1 cellular context compared by ENCODE assay signal in the genomic region with DNA sequence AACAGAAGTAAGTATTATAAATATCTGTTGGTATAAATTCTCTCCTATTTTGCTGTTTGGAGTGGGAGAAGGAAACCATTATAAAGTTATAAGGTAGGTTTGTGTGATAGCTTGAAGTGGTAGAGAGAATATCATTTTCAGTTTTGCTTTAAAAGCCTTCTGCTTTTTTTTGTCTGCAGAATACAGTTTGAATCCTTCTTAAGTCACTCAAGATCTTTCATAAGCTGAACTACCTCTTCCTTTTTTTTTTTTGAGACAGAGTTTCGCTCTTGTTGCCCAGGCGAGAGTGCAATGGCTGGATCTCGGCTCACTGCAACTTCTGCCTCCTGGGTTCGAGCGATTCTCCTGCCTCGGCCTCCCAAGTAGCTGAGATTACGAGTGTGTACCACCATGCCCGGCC.
TF ChIP-seq lines count a peak whose summit lies in the region.

No MANE protein-coding gene starts in this region.

TF ChIP-seq in SK-N-SH, 30 proteins besides CTCF, POLR2A, EP300 and RAD21 (continued from another document):
- TF ChIP-seq, protein P1, sequence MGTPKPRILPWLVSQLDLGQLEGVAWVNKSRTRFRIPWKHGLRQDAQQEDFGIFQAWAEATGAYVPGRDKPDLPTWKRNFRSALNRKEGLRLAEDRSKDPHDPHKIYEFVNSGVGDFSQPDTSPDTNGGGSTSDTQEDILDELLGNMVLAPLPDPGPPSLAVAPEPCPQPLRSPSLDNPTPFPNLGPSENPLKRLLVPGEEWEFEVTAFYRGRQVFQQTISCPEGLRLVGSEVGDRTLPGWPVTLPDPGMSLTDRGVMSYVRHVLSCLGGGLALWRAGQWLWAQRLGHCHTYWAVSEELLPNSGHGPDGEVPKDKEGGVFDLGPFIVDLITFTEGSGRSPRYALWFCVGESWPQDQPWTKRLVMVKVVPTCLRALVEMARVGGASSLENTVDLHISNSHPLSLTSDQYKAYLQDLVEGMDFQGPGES (IDR thresholded peaks at IDR 0.05; ENCODE audit: low read depth, low read length) = no peak
- TF ChIP-seq JUND (IDR thresholded peaks at IDR 0.05) (no peak), MXI1 (IDR thresholded peaks at IDR 0.05; ENCODE audit: low read depth, low read length) (no peak), FOXJ3 (CRISPR knock-in tag; IDR thresholded peaks at IDR 0.05) (no peak), ELF1 (IDR thresholded peaks at IDR 0.05) (no peak), TAF1 (IDR thresholded peaks at IDR 0.05; ENCODE audit: borderline replicate concordance, low read depth, low read length) (no peak), RXRA (IDR thresholded peaks at IDR 0.05; ENCODE audit: borderline replicate concordance, low read depth) (no peak)
